ENCODE assay signal across 26 cellular contexts in the genomic region with DNA sequence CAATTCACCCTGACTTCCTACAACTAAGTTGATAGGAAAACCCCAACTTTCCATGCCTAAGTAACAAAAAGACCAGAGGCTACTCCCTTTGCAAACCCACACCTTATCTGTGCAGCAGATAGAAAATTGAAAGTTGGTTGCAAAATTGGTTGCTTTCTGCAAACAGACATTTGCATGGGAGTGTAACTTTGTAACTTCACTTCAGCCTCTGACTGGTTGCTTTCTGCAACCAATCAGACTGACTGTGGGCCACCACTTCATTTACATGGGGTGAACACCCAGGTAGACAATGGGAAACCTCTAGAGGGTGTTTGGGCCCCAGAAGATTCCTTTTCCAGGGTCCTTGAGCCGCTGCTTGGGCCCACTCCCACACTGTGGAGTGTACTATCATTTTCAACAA.
"Had no signal": no experiment of that assay in that cellular context is flagged by ENCODE, and none has a peak within 500 bp of the region (broad histone marks: within the 10 kb centered on the region; RNA-seq: fewer than 3 reads in every experiment).

No MANE protein-coding gene starts in this region.

- H3K9me3 Mint-ChIP-seq: mesothelial cell of epicardium; naive B cell; natural killer cell treated with Interleukin-12 subunit alpha and Interleukin-12 subunit beta and Interleukin-15 and Interleukin-18, amount 100 ng/mL, for 72 hours; neural crest cell; stimulated activated naive B cell treated with anti-CD40 and anti-IgM and Interleukin-4, amounts not matched to agents 10 μg/mL and 1 μg/mL and 100 μg/mL, for 72 hours; stimulated activated naive CD8-positive, alpha-beta T cell treated with anti-CD3 and anti-CD28 coated beads, Interleukin-15, Interleukin-2, amounts not matched to agents 100 ng/mL and 50 ng/mL, for 24 hours had no signal

- DNase-seq: dermis blood vessel endothelial cell; effector memory CD4-positive, alpha-beta T cell; foreskin keratinocyte; heart left ventricle; kidney; left lung; mesenchymal stem cell; mucosa of descending colon; naive B cell; pancreas; right lobe of liver; small intestine; stimulated activated CD4-positive, alpha-beta T cell treated with anti-CD3 and anti-CD28 coated beads, Interleukin-15, amount 100 ng/mL, for 24 hours; stimulated activated CD4-positive, alpha-beta T cell treated with anti-CD3 and anti-CD28 coated beads, Interleukin-2, amount 100 ng/mL, for 48 hours; stimulated activated naive B cell treated with anti-CD40 and anti-IgM and Interleukin-4, amounts not matched to agents 10 μg/mL and 1 μg/mL and 100 μg/mL, for 72 hours; trophoblast cell had no signal

- H3K36me3 Mint-ChIP-seq: mesothelial cell of epicardium; naive B cell; natural killer cell treated with Interleukin-12 subunit alpha and Interleukin-12 subunit beta and Interleukin-15 and Interleukin-18, amount 100 ng/mL, for 72 hours; stimulated activated naive B cell treated with anti-CD40 and anti-IgM and Interleukin-4, amounts not matched to agents 10 μg/mL and 1 μg/mL and 100 μg/mL, for 72 hours had no signal

- H3K27ac ChIP-seq: esophagus muscularis mucosa, foreskin keratinocyte, gastroesophageal sphincter, heart left ventricle, hepatocyte, left lung, neutrophil, pancreas, right lobe of liver, vagina had no signal

- H3K4me1 Mint-ChIP-seq: mesothelial cell of epicardium; naive B cell; neural crest cell; stimulated activated naive B cell treated with anti-CD40 and anti-IgM and Interleukin-4, amounts not matched to agents 10 μg/mL and 1 μg/mL and 100 μg/mL, for 72 hours had no signal

- H3K36me3 ChIP-seq: pancreas, right lobe of liver had no signal

- H3K4me2 ChIP-seq: hepatocyte had no signal

- H3K4me1 ChIP-seq: esophagus muscularis mucosa, foreskin keratinocyte, gastroesophageal sphincter, heart left ventricle, left lung, pancreas, right lobe of liver, vagina had no signal

- FAIRE-seq: endothelial cell of umbilical vein, kidney, pancreas, small intestine had no signal

- H3K79me2 ChIP-seq: hepatocyte had no signal

- H3K9me3 ChIP-seq: esophagus muscularis mucosa, gastroesophageal sphincter, heart left ventricle, left lung, mucosa of descending colon, neutrophil, pancreas, right lobe of liver, vagina had no signal

- H3K4me3 ChIP-seq: esophagus muscularis mucosa, gastroesophageal sphincter, heart left ventricle, hepatocyte, left lung, mucosa of descending colon, pancreas, right lobe of liver, vagina had no signal

- H3K27me3 Mint-ChIP-seq: naive B cell; natural killer cell treated with Interleukin-12 subunit alpha and Interleukin-12 subunit beta and Interleukin-15 and Interleukin-18, amount 100 ng/mL, for 72 hours; stimulated activated naive B cell treated with anti-CD40 and anti-IgM and Interleukin-4, amounts not matched to agents 10 μg/mL and 1 μg/mL and 100 μg/mL, for 72 hours; stimulated activated naive CD8-positive, alpha-beta T cell treated with anti-CD3 and anti-CD28 coated beads, Interleukin-15, Interleukin-2, amounts not matched to agents 100 ng/mL and 50 ng/mL, for 24 hours had no signal

- H3K27me3 ChIP-seq: esophagus muscularis mucosa, foreskin keratinocyte, gastroesophageal sphincter, heart left ventricle, hepatocyte, left lung, neutrophil, pancreas, right lobe of liver, vagina had no signal

- H2AFZ ChIP-seq: hepatocyte had no signal

- H3K4me3 Mint-ChIP-seq: mesothelial cell of epicardium; naive B cell; natural killer cell treated with Interleukin-12 subunit alpha and Interleukin-12 subunit beta and Interleukin-15 and Interleukin-18, amount 100 ng/mL, for 72 hours; neural crest cell; stimulated activated naive B cell treated with anti-CD40 and anti-IgM and Interleukin-4, amounts not matched to agents 10 μg/mL and 1 μg/mL and 100 μg/mL, for 72 hours; stimulated activated naive CD8-positive, alpha-beta T cell treated with anti-CD3 and anti-CD28 coated beads, Interleukin-15, Interleukin-2, amounts not matched to agents 100 ng/mL and 50 ng/mL, for 24 hours had no signal

- ATAC-seq: foreskin keratinocyte; gastroesophageal sphincter; heart left ventricle; left lung; mucosa of descending colon; natural killer cell treated with Interleukin-12 subunit alpha and Interleukin-12 subunit beta and Interleukin-15 and Interleukin-18, amount 100 ng/mL, for 72 hours; pancreas; stimulated activated naive B cell treated with anti-CD40 and anti-IgM and Interleukin-4, amounts not matched to agents 10 μg/mL and 1 μg/mL and 100 μg/mL, for 72 hours had no signal

- H3K27ac Mint-ChIP-seq: mesothelial cell of epicardium; naive B cell; natural killer cell treated with Interleukin-12 subunit alpha and Interleukin-12 subunit beta and Interleukin-15 and Interleukin-18, amount 100 ng/mL, for 72 hours; stimulated activated naive B cell treated with anti-CD40 and anti-IgM and Interleukin-4, amounts not matched to agents 10 μg/mL and 1 μg/mL and 100 μg/mL, for 72 hours; stimulated activated naive CD8-positive, alpha-beta T cell treated with anti-CD3 and anti-CD28 coated beads, Interleukin-15, Interleukin-2, amounts not matched to agents 100 ng/mL and 50 ng/mL, for 24 hours had no signal
